14 cellular contexts compared by ENCODE assay signal in the genomic region with DNA sequence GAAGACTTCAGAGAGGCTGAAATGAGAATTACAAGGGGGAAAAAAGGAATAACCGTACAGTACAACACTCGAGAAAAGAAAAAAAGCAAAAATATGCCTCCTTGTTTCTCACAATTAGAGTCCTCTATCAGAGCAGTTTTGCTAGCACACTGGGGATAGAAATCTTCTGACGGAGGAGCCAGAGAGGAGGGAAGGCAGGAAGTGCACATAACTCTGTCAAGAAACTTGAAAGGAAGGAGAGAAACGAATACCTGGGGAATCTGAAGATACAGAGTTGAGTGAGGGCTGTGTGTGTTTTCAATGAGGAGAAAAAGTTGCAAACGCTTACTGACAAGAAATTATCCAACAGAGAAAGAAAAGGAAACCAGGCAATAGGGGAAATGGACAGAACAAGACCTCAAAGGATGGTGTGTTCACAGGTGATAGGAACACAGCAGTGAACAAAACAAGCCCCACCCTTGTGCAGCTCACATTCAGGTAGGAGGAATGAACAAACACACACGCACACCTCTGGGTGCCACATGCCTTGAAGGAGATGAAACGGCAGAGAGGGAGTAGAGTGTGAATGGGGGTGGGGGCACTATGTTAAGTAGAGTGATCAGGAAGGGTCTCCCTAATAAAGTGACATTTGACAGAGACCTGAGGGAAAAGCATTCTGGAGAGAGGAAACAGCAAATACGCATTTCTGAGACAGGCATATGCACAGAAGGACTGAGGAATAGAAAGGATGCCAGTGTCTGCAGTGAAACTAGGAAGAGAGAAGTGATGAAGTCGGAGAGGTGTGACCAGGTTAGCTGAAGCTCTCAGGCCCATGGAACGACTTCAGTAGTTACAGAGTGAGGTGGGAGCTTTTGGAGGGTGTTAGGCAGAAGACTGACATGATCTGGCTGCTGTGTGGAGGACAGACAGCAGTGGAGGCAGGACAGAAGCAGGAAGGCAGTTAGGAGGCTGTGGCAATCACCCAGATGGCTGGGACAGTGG. TPM values are rescaled to one million over a fixed set of nuclear protein-coding genes. Genes with fewer than 3 reads are reported as not detected.
DNase-seq lines count a peak whose midpoint lies in the region; ATAC-seq, FAIRE-seq and TF ChIP-seq lines count a peak whose summit lies in the region.
"Had no signal": no experiment of that assay in that cellular context is flagged by ENCODE, and none has a peak within 500 bp of the region (broad histone marks: within the 10 kb centered on the region; RNA-seq: fewer than 3 reads in every experiment).

No MANE protein-coding gene starts in this region.

- H3K4me1 Mint-ChIP-seq in Caco-2 (ENCODE audit: low read depth, unreplicated experiment) (peaks cover 18% of the 10 kb centered on the region), GM23338 (peaks cover 17% of the 10 kb centered on the region)
- H3K4me1 Mint-ChIP-seq in activated T-helper 17 cell treated with anti-CD3 and anti-CD28 coated beads, Interleukin-2, amount 50 U/mL, for 72 hours = peaks cover 25% of the 10 kb centered on the region
- peaks cover 26 to 49% (median 39%) of the 10 kb centered on the region in 7 donors for H3K4me1 Mint-ChIP-seq in naive thymus-derived CD4-positive, alpha-beta T cell

- DNase-seq in Caco-2 = peak in 1 of 2 experiments; percentile 12
- no peak for DNase-seq in GM23338 (ENCODE audit: low spot score)
- DNase-seq in naive thymus-derived CD4-positive, alpha-beta T cell = peak in 7 of 9 donors; percentile 13 to 62 (median 41)
- DNase-seq in GM12892 (ENCODE audit: insufficient read length) = no peak
- DNase-seq: left colon, NCI-H1092, NCI-H2171, retina had no signal

- no peaks in the 10 kb centered on the region for H3K9me2 ChIP-seq in GM23338 (ENCODE audit: insufficient read depth)

- H3K27ac ChIP-seq in GM23338 (ENCODE audit: low read depth) = peak overlapping the region; percentile 30; the same call in 1 of the 2 replicates
- H3K27ac ChIP-seq in naive thymus-derived CD4-positive, alpha-beta T cell (ENCODE audit: low read depth, low read length) = peak overlapping the region; percentile 65
- H3K27ac ChIP-seq: C4-2B, SJSA1, tibial nerve had no signal

- no peaks in the 10 kb centered on the region for H3K79me2 ChIP-seq in GM23338 (replicated peaks; ENCODE audit: insufficient read depth)

- ATAC-seq in GM23338 (no peak), HG03095 (IDR thresholded peaks at IDR 0.05; ENCODE audit: unreplicated experiment) (no peak), HG03045 (IDR thresholded peaks at IDR 0.05; ENCODE audit: unreplicated experiment) (no peak)
- ATAC-seq in activated T-helper 17 cell treated with anti-CD3 and anti-CD28 coated beads, Interleukin-2, amount 50 U/mL, for 72 hours (replicated peaks) = peak; percentile 8
- ATAC-seq in naive thymus-derived CD4-positive, alpha-beta T cell = peak; percentile 70
- ATAC-seq: left colon had no signal

- no TSS peak for BruUV-seq in Caco-2 (replicated peaks; lab: Mats Ljungman, UMichigan)

- H3K27me3 ChIP-seq in Caco-2 (replicated peaks; ENCODE audit: control insufficient read depth, insufficient read depth, low read length) (no peaks in the 10 kb centered on the region), GM23338 (ENCODE audit: insufficient read depth) (no peaks in the 10 kb centered on the region)
- H3K27me3 ChIP-seq in naive thymus-derived CD4-positive, alpha-beta T cell (ENCODE audit: control insufficient read depth in 2 of 2, insufficient read depth in 2 of 2, low read length in 2 of 2) = no peaks in the 10 kb centered on the region
- H3K27me3 ChIP-seq: SJSA1, tibial nerve had no signal

- H3K27ac Mint-ChIP-seq in Caco-2 (ENCODE audit: unreplicated experiment) = peak overlapping the region; percentile 8
- H3K27ac Mint-ChIP-seq in GM23338 = no peak overlapping the region
- H3K27ac Mint-ChIP-seq in activated T-helper 17 cell treated with anti-CD3 and anti-CD28 coated beads, Interleukin-2, amount 50 U/mL, for 72 hours = peak overlapping the region; percentile 46
- peak overlapping the region; percentile 40 to 96 (median 90) for H3K27ac Mint-ChIP-seq in naive thymus-derived CD4-positive, alpha-beta T cell

- intact Hi-C loops in Caco-2 (cut with micrococcal nuclease; ENCODE audit: unreplicated experiment) = no loop called here
- intact Hi-C loops in naive thymus-derived CD4-positive, alpha-beta T cell (cut with micrococcal nuclease) = loop anchor here in 1 of 2 donors (2.0 kb wide), 1 partner anchor 46 kb away; a partner anchor contains a TSS

- H3K9me3 ChIP-seq in Caco-2 = no peaks in the 10 kb centered on the region
- H3K9me3 ChIP-seq in naive thymus-derived CD4-positive, alpha-beta T cell (ENCODE audit: control insufficient read depth in 2 of 3, low read length in 3 of 3) = no peaks in the 10 kb centered on the region
- H3K9me3 ChIP-seq: SJSA1, tibial nerve had no signal

- TF ChIP-seq CTCF in Caco-2 (IDR thresholded peaks at IDR 0.05; ENCODE audit: insufficient read depth in 1 of 2, low read depth in 1 of 2, low read length in 1 of 2, severe bottlenecking in 1 of 2, unreplicated experiment in 1 of 2) (no peak), GM23338 (conservative IDR thresholded peaks at IDR 0.05; ENCODE audit: low read depth in 2 of 2) (no peak)

- H3K27me3 Mint-ChIP-seq in Caco-2 (ENCODE audit: insufficient read depth, unreplicated experiment) (no peaks in the 10 kb centered on the region), GM23338 (ENCODE audit: insufficient read depth, low read depth, poor library complexity) (no peaks in the 10 kb centered on the region)
- H3K27me3 Mint-ChIP-seq in activated T-helper 17 cell treated with anti-CD3 and anti-CD28 coated beads, Interleukin-2, amount 50 U/mL, for 72 hours = no peaks in the 10 kb centered on the region
- H3K27me3 Mint-ChIP-seq in naive thymus-derived CD4-positive, alpha-beta T cell = no peaks in the 10 kb centered on the region

- H2AFZ ChIP-seq in GM23338 = no peak overlapping the region

- H3K4me1 ChIP-seq in Caco-2 (peaks cover 3% of the 10 kb centered on the region; the same call in 1 of the 2 replicates), GM23338 (ENCODE audit: insufficient read depth) (peaks cover 6% of the 10 kb centered on the region; the same call in 1 of the 2 replicates)
- peaks cover 0 to 19% of the 10 kb centered on the region in 2 donors for H3K4me1 ChIP-seq in naive thymus-derived CD4-positive, alpha-beta T cell (ENCODE audit: control insufficient read depth in 2 of 2, insufficient read depth in 2 of 2, low read length in 2 of 2)

- CTCF ChIA-PET in Caco-2 (lab: Charles Lee) = interaction anchor here (1.5 kb wide), 1 partner anchor 9 kb away, joined by 6 read pairs; no protein-coding TSS in a partner anchor
- CTCF ChIA-PET in naive thymus-derived CD4-positive, alpha-beta T cell (lab: Charles Lee) = interaction anchor here (0.7 to 1.0 kb wide), 2 partner anchors 201 to 534 kb away, joined by 3 read pairs; no protein-coding TSS in a partner anchor

- H3K4me3 Mint-ChIP-seq in Caco-2 (ENCODE audit: unreplicated experiment) = no peak overlapping the region
- H3K4me3 Mint-ChIP-seq in GM23338 = no peak overlapping the region
- H3K4me3 Mint-ChIP-seq in activated T-helper 17 cell treated with anti-CD3 and anti-CD28 coated beads, Interleukin-2, amount 50 U/mL, for 72 hours = peak overlapping the region; percentile 46
- H3K4me3 Mint-ChIP-seq in naive thymus-derived CD4-positive, alpha-beta T cell = peak overlapping the region; percentile 60 to 83 (median 69)

- H3K36me3 Mint-ChIP-seq in Caco-2 (ENCODE audit: insufficient read depth, unreplicated experiment) = peaks cover 6% of the 10 kb centered on the region
- H3K36me3 Mint-ChIP-seq in GM23338 (ENCODE audit: low read depth) = peaks cover 18% of the 10 kb centered on the region
- H3K36me3 Mint-ChIP-seq in activated T-helper 17 cell treated with anti-CD3 and anti-CD28 coated beads, Interleukin-2, amount 50 U/mL, for 72 hours (ENCODE audit: low read depth) = peaks cover 25% of the 10 kb centered on the region
- H3K36me3 Mint-ChIP-seq in naive thymus-derived CD4-positive, alpha-beta T cell = peaks cover 0 to 36% (median 6%) of the 10 kb centered on the region in 5 donors

- POLR2A ChIA-PET in Caco-2 (lab: Charles Lee) = interaction anchor here (0.5 kb wide), 2 partner anchors 45 to 125 kb away, joined by 3 to 4 read pairs; no protein-coding TSS in a partner anchor
- POLR2A ChIA-PET in naive thymus-derived CD4-positive, alpha-beta T cell (lab: Charles Lee) = interaction anchor here (0.6 to 9.1 kb wide), 10 partner anchors 8 to 205 kb away, joined by 3 to 77 read pairs (median 3); a partner anchor contains a TSS

- H3K9me3 Mint-ChIP-seq in Caco-2 (ENCODE audit: unreplicated experiment) = no peaks in the 10 kb centered on the region
- peaks cover 8% of the 10 kb centered on the region; the same call in 2 of the 3 replicates for H3K9me3 Mint-ChIP-seq in GM23338
- H3K9me3 Mint-ChIP-seq in activated T-helper 17 cell treated with anti-CD3 and anti-CD28 coated beads, Interleukin-2, amount 50 U/mL, for 72 hours = no peaks in the 10 kb centered on the region
- H3K9me3 Mint-ChIP-seq in naive thymus-derived CD4-positive, alpha-beta T cell = no peaks in the 10 kb centered on the region

- H3K4me3 ChIP-seq in Caco-2 (ENCODE audit: low read depth, low read length) (no peak overlapping the region), GM23338 (no peak overlapping the region)
- H3K4me3 ChIP-seq in naive thymus-derived CD4-positive, alpha-beta T cell (ENCODE audit: low read length) = peak overlapping the region; percentile 6
- H3K4me3 ChIP-seq: SJSA1, tibial nerve had no signal

- TF ChIP-seq POLR2A in GM12892 (IDR thresholded peaks at IDR 0.05; ENCODE audit: low read depth, low read length) = no peak

- peaks cover 1% of the 10 kb centered on the region; the same call in 1 of the 2 replicates for H3K36me3 ChIP-seq in Caco-2 (ENCODE audit: control insufficient read depth, insufficient read depth, low read length)
- H3K36me3 ChIP-seq in GM23338 (ENCODE audit: insufficient read depth) = no peaks in the 10 kb centered on the region; the same call in 1 of the 2 replicates
- H3K36me3 ChIP-seq in naive thymus-derived CD4-positive, alpha-beta T cell (ENCODE audit: control insufficient read depth in 2 of 3, insufficient read depth in 3 of 3, low read length in 3 of 3) = no peaks in the 10 kb centered on the region

- FAIRE-seq in GM12892 (lab: Jason Lieb, UNC) = no peak

- H3K4me2 ChIP-seq in GM23338 = no peak overlapping the region

- H3F3A ChIP-seq in GM23338 (replicated peaks; ENCODE audit: low read depth) = no peaks in the 10 kb centered on the region

- H4K20me1 ChIP-seq in GM23338 (replicated peaks; ENCODE audit: insufficient read depth) = no peaks in the 10 kb centered on the region

RNA-seq across cellular contexts. Expression of a gene that starts 46.7 kb away (rescaled TPM):
- total RNA-seq in Caco-2 (2022) = 1.6 and 3.0 TPM in 2 replicates
- total RNA-seq in GM23338 (2014; rRNA removed; shearing (Covaris generic)) = 2.6 and 3.6 TPM in 2 replicates
- 1.2 and 1.3 TPM in 2 replicates for polyA plus RNA-seq in GM23338 (2016; fragmentation: Nextera tagmentation; extraction: Ambion mirVana)
- total RNA-seq in activated T-helper 17 cell treated with anti-CD3 and anti-CD28 coated beads, Interleukin-2, amount 50 U/mL, for 72 hours = 100 to 1,000 TPM; 161 to 191 TPM
- total RNA-seq in naive thymus-derived CD4-positive, alpha-beta T cell = 100 to 1,000 TPM; 312 to 543 (median 505) TPM
- 100 to 1,000 TPM; 200 to 250 TPM for polyA plus RNA-seq in naive thymus-derived CD4-positive, alpha-beta T cell
- 0.45 TPM for polyA plus RNA-seq in GM12892 (2012; ENCODE audit: missing spikeins)
- total RNA-seq: SJSA1 had no signal

Comparison
In these comparisons a context has a peak if more than half of its experiments do, and no peak if none do; other contexts are left out.
1. DNase-seq: peak in naive thymus-derived CD4-positive, alpha-beta T cell (7 of 9); none in GM23338 (single experiment) and GM12892 (single experiment).
2. H3K4me3 Mint-ChIP-seq: peak in activated T-helper 17 cell treated with anti-CD3 and anti-CD28 coated beads, Interleukin-2, amount 50 U/mL, for 72 hours (single experiment) and naive thymus-derived CD4-positive, alpha-beta T cell (10 of 10); none in Caco-2 (single experiment) and GM23338 (single experiment).
3. ATAC-seq: peak in activated T-helper 17 cell treated with anti-CD3 and anti-CD28 coated beads, Interleukin-2, amount 50 U/mL, for 72 hours (single experiment) and naive thymus-derived CD4-positive, alpha-beta T cell (single experiment); none in GM23338 (single experiment), HG03095 (single experiment) and HG03045 (single experiment).
4. RNA of a gene that starts 46.7 kb away (total RNA-seq): 312 to 543 TPM in naive thymus-derived CD4-positive, alpha-beta T cell and 161 to 191 TPM in activated T-helper 17 cell treated with anti-CD3 and anti-CD28 coated beads, Interleukin-2, amount 50 U/mL, for 72 hours; 2.6 to 3.6 TPM in GM23338 and 1.6 to 3.0 TPM in Caco-2; every median in the first group is over 10 times any median in the second.